In genomic region chr22:26168199-26168915, GRCh38 we compare ENCODE assay signal across 14 cellular contexts. TPM values are rescaled to one million over a fixed set of nuclear protein-coding genes. Genes with fewer than 3 reads are reported as not detected.
DNase-seq lines count a peak whose midpoint lies in the region; ATAC-seq and TF ChIP-seq lines count a peak whose summit lies in the region.
"Had no signal": no experiment of that assay in that cellular context is flagged by ENCODE, and none has a peak within 500 bp of the region (broad histone marks: within the 10 kb centered on the region; RNA-seq: fewer than 3 reads in every experiment).

No MANE protein-coding gene starts in this region.

- H3K27me3 Mint-ChIP-seq in endodermal cell (ENCODE audit: insufficient read depth): peaks cover 51% of the 10 kb centered on the region

- DNase-seq in NCI-H2227 (lab: John Stamatoyannopoulos, UW; ENCODE audit: unreplicated experiment) (peak; percentile 28), NCI-H2227 treated with DMSO at 0.1 percent for 48 hours (lab: John Stamatoyannopoulos, UW) (no peak), NCI-H446 treated with DMSO at 0.1 percent for 48 hours (lab: John Stamatoyannopoulos, UW) (peak; percentile 40), endodermal cell (peak; percentile 72), posterior cingulate gyrus (peak in 6 of 10 donors; percentile 15 to 83 (median 48)), GM23248 (no peak)
- DNase-seq: activated CD8-positive, alpha-beta memory T cell treated with anti-CD3 and anti-CD28 coated beads, Interleukin-2, amount 10 ng/mL, durations not matched to agents 7 days and 5 days; left colon; NCI-H2029; right lobe of liver had no signal

- in situ Hi-C loops in GM23248 (cut with MboI): no loop called here

- ATAC-seq in HG02642 (IDR thresholded peaks at IDR 0.05; ENCODE audit: poor library complexity, unreplicated experiment): no peak
- ATAC-seq in GM18861 (IDR thresholded peaks at IDR 0.05; ENCODE audit: unreplicated experiment): no peak
- ATAC-seq: activated CD8-positive, alpha-beta memory T cell treated with anti-CD3 and anti-CD28 coated beads, Interleukin-2, amount 10 ng/mL, durations not matched to agents 7 days and 5 days; HCT116; left colon had no signal

- intact Hi-C loops in posterior cingulate gyrus (cut with DNase I): no loop called here

- H3F3A ChIP-seq in GM23248 (ENCODE audit: insufficient read depth): no peaks in the 10 kb centered on the region

- H3K79me2 ChIP-seq in GM23248 (ENCODE audit: insufficient read depth): no peaks in the 10 kb centered on the region

- no peaks in the 10 kb centered on the region for H3K36me3 ChIP-seq in endodermal cell (ENCODE audit: control insufficient read depth, insufficient read depth, low read length)
- H3K36me3 ChIP-seq in GM23248 (ENCODE audit: low read depth): no peaks in the 10 kb centered on the region
- H3K36me3 ChIP-seq: right lobe of liver had no signal

- H3K9me3 ChIP-seq in endodermal cell (ENCODE audit: control insufficient read depth, low read length) (no peaks in the 10 kb centered on the region), GM23248 (ENCODE audit: low read depth) (no peaks in the 10 kb centered on the region)
- H3K9me3 ChIP-seq: body of pancreas, right lobe of liver had no signal

- no peak overlapping the region for H3K4me2 ChIP-seq in GM23248 (ENCODE audit: unreplicated experiment)

- H3K27ac Mint-ChIP-seq in endodermal cell: no peak overlapping the region
- H3K27ac Mint-ChIP-seq: activated CD8-positive, alpha-beta memory T cell treated with anti-CD3 and anti-CD28 coated beads, Interleukin-2, amount 10 ng/mL, durations not matched to agents 7 days and 5 days had no signal

- H3K4me3 Mint-ChIP-seq in endodermal cell: peak overlapping the region; percentile 71
- H3K4me3 Mint-ChIP-seq: activated CD8-positive, alpha-beta memory T cell treated with anti-CD3 and anti-CD28 coated beads, Interleukin-2, amount 10 ng/mL, durations not matched to agents 7 days and 5 days had no signal

- no peaks in the 10 kb centered on the region for H3K9me3 Mint-ChIP-seq in endodermal cell

- H3K9me2 ChIP-seq in GM23248 (ENCODE audit: insufficient read depth): no peaks in the 10 kb centered on the region

- H3K4me1 ChIP-seq in endodermal cell (ENCODE audit: control insufficient read depth, insufficient read depth, low read length): no peaks in the 10 kb centered on the region
- H3K4me1 ChIP-seq in GM23248 (ENCODE audit: insufficient read depth): no peaks in the 10 kb centered on the region

- H3K27me3 ChIP-seq in endodermal cell (ENCODE audit: control insufficient read depth, insufficient read depth, low read length, poor library complexity, severe bottlenecking) (peaks cover 34% of the 10 kb centered on the region), GM23248 (replicated peaks; ENCODE audit: insufficient read depth) (peaks cover 24% of the 10 kb centered on the region)

- peaks cover 2% of the 10 kb centered on the region for H3K36me3 Mint-ChIP-seq in endodermal cell (ENCODE audit: low read depth)
- H3K36me3 Mint-ChIP-seq: activated CD8-positive, alpha-beta memory T cell treated with anti-CD3 and anti-CD28 coated beads, Interleukin-2, amount 10 ng/mL, durations not matched to agents 7 days and 5 days had no signal

- H3K4me3 ChIP-seq in endodermal cell (ENCODE audit: low read length): peak overlapping the region; percentile 73
- no peak overlapping the region for H3K4me3 ChIP-seq in GM23248
- H3K4me3 ChIP-seq: body of pancreas had no signal

- no peak for TF ChIP-seq CTCF in endodermal cell (conservative IDR thresholded peaks at IDR 0.05)

- 38 to 39% methylated on average over 10 to 13 of the region's 13 CpGs for WGBS in endodermal cell (ENCODE audit: insufficient coverage in 1 of 2, insufficient read length in 1 of 2), 2 experiments
- 54 to 56% methylated on average over 13 of the region's 13 CpGs for WGBS in GM23248 (ENCODE audit: low coverage in 1 of 2, low lambda C conversion rate in 2 of 2, missing lambda C conversion rate in 2 of 2), 2 experiments

- H2AFZ ChIP-seq in GM23248: no peak overlapping the region

- peaks cover 18% of the 10 kb centered on the region for H3K4me1 Mint-ChIP-seq in endodermal cell
- H3K4me1 Mint-ChIP-seq: activated CD8-positive, alpha-beta memory T cell treated with anti-CD3 and anti-CD28 coated beads, Interleukin-2, amount 10 ng/mL, durations not matched to agents 7 days and 5 days had no signal

- no peak overlapping the region for H3K27ac ChIP-seq in endodermal cell (ENCODE audit: low read depth, low read length)
- H3K27ac ChIP-seq in GM23248: no peak overlapping the region
- H3K27ac ChIP-seq: body of pancreas, right lobe of liver had no signal

- H3K9ac ChIP-seq in endodermal cell (ENCODE audit: extremely low read depth, low read length, poor library complexity, severe bottlenecking) (no peak overlapping the region), GM23248 (no peak overlapping the region)

- H4K20me1 ChIP-seq in GM23248 (ENCODE audit: insufficient read depth): no peaks in the 10 kb centered on the region

RNA-seq across cellular contexts. Expression of gene SEZ6L, which starts 0.9 kb away (rescaled TPM):
- 10 to 100 TPM; 32.1 to 39.4 TPM for total RNA-seq in endodermal cell
- polyA plus RNA-seq in endodermal cell (2013, experiment 1 of 2): 12.1 TPM
- 12.8 TPM for polyA plus RNA-seq in endodermal cell (2013, experiment 2 of 2)
- under 0.01 TPM in 1 of 2 replicates, not detected in the other for total RNA-seq in GM23248 (2014; rRNA removed; shearing (Covaris generic))
- polyA plus RNA-seq in GM23248 (2016; fragmentation: Nextera tagmentation; extraction: Ambion mirVana): 0.18 and 0.19 TPM in 2 replicates
- total RNA-seq: activated CD8-positive, alpha-beta memory T cell treated with anti-CD3 and anti-CD28 coated beads, Interleukin-2, amount 10 ng/mL, durations not matched to agents 7 days and 5 days had no signal

Comparison
In these comparisons a context has a peak if more than half of its experiments do, and no peak if none do; other contexts are left out.
1. DNase-seq: peak in NCI-H2227 (single experiment), NCI-H446 treated with DMSO at 0.1 percent for 48 hours (single experiment), endodermal cell (single experiment) and posterior cingulate gyrus (6 of 10); none in NCI-H2227 treated with DMSO at 0.1 percent for 48 hours (single experiment) and GM23248 (single experiment).
2. RNA of gene SEZ6L, which starts 0.9 kb away (total RNA-seq): 32.1 to 39.4 TPM in endodermal cell; under 0.01 TPM in GM23248; every median in the first group is over 10 times any median in the second.